In the genomic region with DNA sequence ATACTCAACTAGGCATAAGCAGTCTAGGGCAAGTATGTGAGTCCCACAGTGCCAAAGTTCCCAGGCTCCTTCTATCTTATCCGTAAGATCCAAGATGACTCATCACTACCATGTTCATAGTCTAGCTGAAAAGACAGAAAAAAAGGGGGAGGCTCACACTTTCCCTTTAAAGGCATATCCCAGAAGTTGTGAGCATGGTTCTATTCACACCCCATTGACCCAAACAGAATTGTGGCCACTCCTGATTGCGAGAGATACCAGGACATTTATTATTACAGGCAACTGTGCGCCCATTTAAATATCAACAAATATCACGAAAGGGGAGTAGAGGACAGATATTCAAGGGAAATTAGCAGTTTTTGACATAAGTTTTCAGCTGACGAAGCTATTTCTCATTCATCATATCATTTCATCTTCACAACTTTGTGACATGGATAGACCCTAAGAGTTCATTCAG, we compare ENCODE assay signal across 11 cellular contexts. TPM values are rescaled to one million over a fixed set of nuclear protein-coding genes. Genes with fewer than 3 reads are reported as not detected.
DNase-seq lines count a peak whose midpoint lies in the region; ATAC-seq and TF ChIP-seq lines count a peak whose summit lies in the region.
"Had no signal": no experiment of that assay in that cellular context is flagged by ENCODE, and none has a peak within 500 bp of the region (broad histone marks: within the 10 kb centered on the region; RNA-seq: fewer than 3 reads in every experiment).

No MANE protein-coding gene starts in this region.

- peak; percentile 98 for ATAC-seq in SK-N-SH treated with all-trans-retinoic acid at 6 μM for 48 hours
- no peak for ATAC-seq in activated CD8-positive, alpha-beta memory T cell treated with anti-CD3 and anti-CD28 coated beads, Interleukin-2, amount 10 ng/mL, durations not matched to agents 7 days and 5 days
- ATAC-seq in activated T-helper 17 cell treated with anti-CD3 and anti-CD28 coated beads, Interleukin-2, amount 50 U/mL, for 72 hours (replicated peaks) = no peak

- no peak for TF ChIP-seq CTCF in foreskin fibroblast (IDR thresholded peaks at IDR 0.05; ENCODE audit: low read depth, low read length)
- no peak for TF ChIP-seq CTCF in mesothelial cell of epicardium (IDR thresholded peaks at IDR 0.05; ENCODE audit: unreplicated experiment)

- H3K36me3 Mint-ChIP-seq in mesothelial cell of epicardium = no peaks in the 10 kb centered on the region
- no peaks in the 10 kb centered on the region for H3K36me3 Mint-ChIP-seq in activated CD8-positive, alpha-beta memory T cell treated with anti-CD3 and anti-CD28 coated beads, Interleukin-2, amount 10 ng/mL, durations not matched to agents 7 days and 5 days
- no peaks in the 10 kb centered on the region for H3K36me3 Mint-ChIP-seq in activated T-helper 17 cell treated with anti-CD3 and anti-CD28 coated beads, Interleukin-2, amount 50 U/mL, for 72 hours (ENCODE audit: low read depth)

- H3K27ac Mint-ChIP-seq in mesothelial cell of epicardium = no peak overlapping the region
- no peak overlapping the region for H3K27ac Mint-ChIP-seq in activated CD8-positive, alpha-beta memory T cell treated with anti-CD3 and anti-CD28 coated beads, Interleukin-2, amount 10 ng/mL, durations not matched to agents 7 days and 5 days
- no peak overlapping the region for H3K27ac Mint-ChIP-seq in activated T-helper 17 cell treated with anti-CD3 and anti-CD28 coated beads, Interleukin-2, amount 50 U/mL, for 72 hours

- no peaks in the 10 kb centered on the region for H3K9me3 Mint-ChIP-seq in mesothelial cell of epicardium
- H3K9me3 Mint-ChIP-seq in activated CD8-positive, alpha-beta memory T cell treated with anti-CD3 and anti-CD28 coated beads, Interleukin-2, amount 10 ng/mL, durations not matched to agents 7 days and 5 days (ENCODE audit: low read depth) = no peaks in the 10 kb centered on the region
- no peaks in the 10 kb centered on the region for H3K9me3 Mint-ChIP-seq in activated T-helper 17 cell treated with anti-CD3 and anti-CD28 coated beads, Interleukin-2, amount 50 U/mL, for 72 hours

- no peak overlapping the region for H3K4me3 Mint-ChIP-seq in mesothelial cell of epicardium
- no peak overlapping the region for H3K4me3 Mint-ChIP-seq in activated CD8-positive, alpha-beta memory T cell treated with anti-CD3 and anti-CD28 coated beads, Interleukin-2, amount 10 ng/mL, durations not matched to agents 7 days and 5 days
- no peak overlapping the region for H3K4me3 Mint-ChIP-seq in activated T-helper 17 cell treated with anti-CD3 and anti-CD28 coated beads, Interleukin-2, amount 50 U/mL, for 72 hours

- CTCF ChIA-PET in activated CD8-positive, alpha-beta memory T cell treated with anti-CD3 and anti-CD28 coated beads, Interleukin-2, amount 10 ng/mL, durations not matched to agents 7 days and 5 days (lab: Charles Lee) = interaction anchor here (1.0 kb wide), 1 partner anchor 67 kb away, joined by 3 read pairs; no protein-coding TSS in a partner anchor

- no peak overlapping the region for H3K4me3 ChIP-seq in foreskin fibroblast (ENCODE audit: low read depth in 1 of 2, low read length in 2 of 2)
- H3K4me3 ChIP-seq: thyroid gland had no signal

- H3K4me1 Mint-ChIP-seq in mesothelial cell of epicardium = no peaks in the 10 kb centered on the region
- H3K4me1 Mint-ChIP-seq in activated CD8-positive, alpha-beta memory T cell treated with anti-CD3 and anti-CD28 coated beads, Interleukin-2, amount 10 ng/mL, durations not matched to agents 7 days and 5 days = peaks cover 9% of the 10 kb centered on the region
- H3K4me1 Mint-ChIP-seq in activated T-helper 17 cell treated with anti-CD3 and anti-CD28 coated beads, Interleukin-2, amount 50 U/mL, for 72 hours = no peaks in the 10 kb centered on the region

- peak; percentile 63 for DNase-seq in GM03348 (ENCODE audit: low spot score)
- DNase-seq in foreskin fibroblast = peak; percentile 86 to 89
- DNase-seq in pulmonary artery endothelial cell (ENCODE audit: low read depth, low spot score) = peak; percentile 89
- DNase-seq in mesothelial cell of epicardium (ENCODE audit: low spot score in 2 of 2, unreplicated experiment in 2 of 2) = no peak
- DNase-seq in activated CD8-positive, alpha-beta memory T cell treated with anti-CD3 and anti-CD28 coated beads, Interleukin-2, amount 10 ng/mL, durations not matched to agents 7 days and 5 days = no peak
- DNase-seq in NCI-H446 treated with DMSO at 0.1 percent for 48 hours (lab: John Stamatoyannopoulos, UW) = no peak
- DNase-seq: DMS79 treated with DMSO at 0.1 percent for 48 hours, Kasumi-1, thyroid gland had no signal

- no peaks in the 10 kb centered on the region for H3K27me3 Mint-ChIP-seq in mesothelial cell of epicardium (ENCODE audit: low read depth)
- H3K27me3 Mint-ChIP-seq in activated CD8-positive, alpha-beta memory T cell treated with anti-CD3 and anti-CD28 coated beads, Interleukin-2, amount 10 ng/mL, durations not matched to agents 7 days and 5 days = peaks cover 27% of the 10 kb centered on the region
- H3K27me3 Mint-ChIP-seq in activated T-helper 17 cell treated with anti-CD3 and anti-CD28 coated beads, Interleukin-2, amount 50 U/mL, for 72 hours = peaks cover 11% of the 10 kb centered on the region

TF ChIP-seq in SK-N-SH treated with all-trans-retinoic acid at 6 μM for 48 hours, 23 proteins besides CTCF, POLR2A, EP300 and RAD21:
- TF ChIP-seq BACH2 (CRISPR knock-in tag; IDR thresholded peaks at IDR 0.05; ENCODE audit: borderline replicate concordance) = no peak
- peak; percentile 17; the same call in 1 of the 2 replicates for TF ChIP-seq ZFP3 (CRISPR knock-in tag; IDR thresholded peaks at IDR 0.05)

RNA-seq across cellular contexts. Expression of a gene that starts 8.1 kb away (rescaled TPM):
- total RNA-seq in pulmonary artery endothelial cell (59.0 and 70.4 TPM in 2 replicates), mesothelial cell of epicardium (57.2 to 63.0 TPM (median 57.8 TPM) in 3 replicates)
- total RNA-seq in activated CD8-positive, alpha-beta memory T cell treated with anti-CD3 and anti-CD28 coated beads, Interleukin-2, amount 10 ng/mL, durations not matched to agents 7 days and 5 days = 10 to 100 TPM; 48.9 to 57.5 TPM
- total RNA-seq in activated T-helper 17 cell treated with anti-CD3 and anti-CD28 coated beads, Interleukin-2, amount 50 U/mL, for 72 hours = 10 to 100 TPM; 40.1 to 64.1 TPM

RNA-seq across cellular contexts. Expression of a gene that starts 35.4 kb away (rescaled TPM):
- total RNA-seq in pulmonary artery endothelial cell = 16.6 and 24.3 TPM in 2 replicates
- total RNA-seq in mesothelial cell of epicardium = 7.2 to 8.0 TPM (median 8.0 TPM) in 3 replicates
- total RNA-seq in activated CD8-positive, alpha-beta memory T cell treated with anti-CD3 and anti-CD28 coated beads, Interleukin-2, amount 10 ng/mL, durations not matched to agents 7 days and 5 days = 10 to 100 TPM; 10.7 to 13.5 TPM
- total RNA-seq in activated T-helper 17 cell treated with anti-CD3 and anti-CD28 coated beads, Interleukin-2, amount 50 U/mL, for 72 hours = 10 to 100 TPM; 12.6 to 22.9 TPM

RNA-seq across cellular contexts. Expression of a gene that starts 49.0 kb away (rescaled TPM):
- total RNA-seq in pulmonary artery endothelial cell = not detected in 2 replicates
- total RNA-seq in mesothelial cell of epicardium = 1.8 to 2.5 TPM (median 2.2 TPM) in 3 replicates
- under 1 TPM; 0.07 to 0.35 TPM for total RNA-seq in activated CD8-positive, alpha-beta memory T cell treated with anti-CD3 and anti-CD28 coated beads, Interleukin-2, amount 10 ng/mL, durations not matched to agents 7 days and 5 days
- total RNA-seq in activated T-helper 17 cell treated with anti-CD3 and anti-CD28 coated beads, Interleukin-2, amount 50 U/mL, for 72 hours = under 1 TPM; 0.26 TPM

Comparison
In these comparisons a context has a peak if more than half of its experiments do, and no peak if none do; other contexts are left out.
1. DNase-seq: peak in GM03348 (single experiment), foreskin fibroblast (2 of 2) and pulmonary artery endothelial cell (single experiment); none in mesothelial cell of epicardium (0 of 2), activated CD8-positive, alpha-beta memory T cell treated with anti-CD3 and anti-CD28 coated beads, Interleukin-2, amount 10 ng/mL, durations not matched to agents 7 days and 5 days (single experiment) and NCI-H446 treated with DMSO at 0.1 percent for 48 hours (single experiment).